In genomic region chr16:30473231-30474061, GRCh38 we compare ENCODE assay signal across 8 cellular contexts. TPM values are rescaled to one million over a fixed set of nuclear protein-coding genes. Genes with fewer than 3 reads are reported as not detected.
A peak's percentile ranks its signal among the peaks of the same experiment; 100 is the strongest.
DNase-seq lines count a peak whose midpoint lies in the region; ATAC-seq and TF ChIP-seq lines count a peak whose summit lies in the region.

No MANE protein-coding gene starts in this region.

- no peaks in the 10 kb centered on the region for H3K27me3 Mint-ChIP-seq in CD4-positive, alpha-beta T cell
- no peaks in the 10 kb centered on the region for H3K27me3 Mint-ChIP-seq in activated T-helper 17 cell treated with anti-CD3 and anti-CD28 coated beads, Interleukin-2, amount 50 U/mL, for 72 hours
- peaks cover 9% of the 10 kb centered on the region for H3K27me3 Mint-ChIP-seq in neural progenitor cell (ENCODE audit: insufficient read depth, low read depth)

- peak overlapping the region; percentile 10 for H2AFZ ChIP-seq in neural progenitor cell (replicated peaks)

- H3K4me1 ChIP-seq in neural progenitor cell: no peaks in the 10 kb centered on the region

- peak overlapping the region; percentile 90 for H3K27ac Mint-ChIP-seq in CD4-positive, alpha-beta T cell
- peak overlapping the region; percentile 99 for H3K27ac Mint-ChIP-seq in activated T-helper 17 cell treated with anti-CD3 and anti-CD28 coated beads, Interleukin-2, amount 50 U/mL, for 72 hours
- H3K27ac Mint-ChIP-seq in neural progenitor cell: no peak overlapping the region

- no peaks in the 10 kb centered on the region for H3K79me2 ChIP-seq in neural progenitor cell (ENCODE audit: low read depth)

- H4K20me1 ChIP-seq in neural progenitor cell (ENCODE audit: low read depth): no peaks in the 10 kb centered on the region

- no peaks in the 10 kb centered on the region for H3F3A ChIP-seq in neural progenitor cell (ENCODE audit: low read depth)

- no peaks in the 10 kb centered on the region for H3K9me3 Mint-ChIP-seq in CD4-positive, alpha-beta T cell
- no peaks in the 10 kb centered on the region for H3K9me3 Mint-ChIP-seq in activated T-helper 17 cell treated with anti-CD3 and anti-CD28 coated beads, Interleukin-2, amount 50 U/mL, for 72 hours
- no peaks in the 10 kb centered on the region for H3K9me3 Mint-ChIP-seq in neural progenitor cell

- no peak overlapping the region for H3K4me2 ChIP-seq in neural progenitor cell

- POLR2A ChIA-PET in CD4-positive, alpha-beta T cell (lab: Charles Lee): interaction anchor here (0.6 to 7.1 kb wide), 21 partner anchors 9 to 630 kb away, joined by 3 to 170 read pairs (median 7); partner anchors contain the start of genes DCTPP1, FBRS, SEPHS2 and ZNF689

- H3K27me3 ChIP-seq in CD4-positive, alpha-beta T cell (ENCODE audit: control insufficient read depth, insufficient read depth, low read length): no peaks in the 10 kb centered on the region
- H3K27me3 ChIP-seq in neural progenitor cell: no peaks in the 10 kb centered on the region

- H3K4me3 Mint-ChIP-seq in CD4-positive, alpha-beta T cell: peak overlapping the region; percentile 96
- peak overlapping the region; percentile 94 for H3K4me3 Mint-ChIP-seq in activated T-helper 17 cell treated with anti-CD3 and anti-CD28 coated beads, Interleukin-2, amount 50 U/mL, for 72 hours
- no peak overlapping the region for H3K4me3 Mint-ChIP-seq in neural progenitor cell

- no peak overlapping the region for H3K9ac ChIP-seq in neural progenitor cell

- H3K9me3 ChIP-seq in CD4-positive, alpha-beta T cell (ENCODE audit: control insufficient read depth, low read length): no peaks in the 10 kb centered on the region
- H3K9me3 ChIP-seq in neural progenitor cell (ENCODE audit: low read depth): no peaks in the 10 kb centered on the region

- intact Hi-C loops in CD4-positive, alpha-beta T cell (cut with DNase I, micrococcal nuclease): loop anchor here (2.0 to 5.0 kb wide), 4 partner anchors 15 to 41 kb away; partner anchors contain the start of gene DCTPP1 (in 1 of the 2)

- no peak for TF ChIP-seq POLR2A in NB4 (IDR thresholded peaks at IDR 0.05; ENCODE audit: extremely low read depth, insufficient read length)

- CTCF ChIA-PET in CD4-positive, alpha-beta T cell (lab: Charles Lee): interaction anchor here (0.9 to 3.4 kb wide), 4 partner anchors 14 to 64 kb away, joined by 3 to 22 read pairs (median 6); partner anchors contain the start of gene DCTPP1

- DNase-seq in CD4-positive, alpha-beta T cell: peak in 6 of 10 experiments; percentile 19 to 52 (median 30)
- peak; percentile 71 for DNase-seq in NB4 (ENCODE audit: low read depth)
- no peak for DNase-seq in neural progenitor cell (ENCODE audit: low spot score)
- no peak for DNase-seq in HCEC 1CT
- no peak for DNase-seq in COR-L47 (lab: John Stamatoyannopoulos, UW)
- DNase-seq in islet precursor cell: no peak
- no peak for DNase-seq in NCI-H1694 treated with DMSO at 0.1 percent for 48 hours (lab: John Stamatoyannopoulos, UW)

- no peaks in the 10 kb centered on the region for H3K36me3 ChIP-seq in neural progenitor cell

- H3K4me3 ChIP-seq in NB4 (ENCODE audit: low read depth, low read length) (peak overlapping the region; percentile 44), neural progenitor cell (no peak overlapping the region)

- ATAC-seq in CD4-positive, alpha-beta T cell (ENCODE audit: poor library complexity): no peak
- ATAC-seq in activated T-helper 17 cell treated with anti-CD3 and anti-CD28 coated beads, Interleukin-2, amount 50 U/mL, for 72 hours (replicated peaks): peak; percentile 50

- peaks cover 70% of the 10 kb centered on the region for H3K4me1 Mint-ChIP-seq in CD4-positive, alpha-beta T cell (ENCODE audit: low read depth)
- H3K4me1 Mint-ChIP-seq in activated T-helper 17 cell treated with anti-CD3 and anti-CD28 coated beads, Interleukin-2, amount 50 U/mL, for 72 hours: peaks cover 36% of the 10 kb centered on the region
- H3K4me1 Mint-ChIP-seq in neural progenitor cell: no peaks in the 10 kb centered on the region

- H3K36me3 Mint-ChIP-seq in CD4-positive, alpha-beta T cell (ENCODE audit: low read depth): peaks cover 55% of the 10 kb centered on the region
- peaks cover 71% of the 10 kb centered on the region for H3K36me3 Mint-ChIP-seq in activated T-helper 17 cell treated with anti-CD3 and anti-CD28 coated beads, Interleukin-2, amount 50 U/mL, for 72 hours (ENCODE audit: low read depth)
- no peaks in the 10 kb centered on the region for H3K36me3 Mint-ChIP-seq in neural progenitor cell

- H3K27ac ChIP-seq in CD4-positive, alpha-beta T cell (ENCODE audit: low read depth, low read length): peak overlapping the region; percentile 94
- no peak overlapping the region for H3K27ac ChIP-seq in neural progenitor cell

- no peak for TF ChIP-seq CTCF in CD4-positive, alpha-beta T cell (IDR thresholded peaks at IDR 0.05)
- TF ChIP-seq CTCF in NB4 (IDR thresholded peaks at IDR 0.05; ENCODE audit: low read depth, low read length) (no peak), neural progenitor cell (IDR thresholded peaks at IDR 0.05) (no peak)

RNA-seq across cellular contexts. Expression of gene ITGAL, which starts 0.9 kb away (rescaled TPM):
- total RNA-seq in CD4-positive, alpha-beta T cell: 100 to 1,000 TPM; 186 to 187 TPM
- 100 to 1,000 TPM; 319 to 344 TPM for total RNA-seq in activated T-helper 17 cell treated with anti-CD3 and anti-CD28 coated beads, Interleukin-2, amount 50 U/mL, for 72 hours
- not detected in 2 replicates for total RNA-seq in neural progenitor cell (ENCODE audit: low replicate concordance)

RNA-seq across cellular contexts. Expression of gene SEPHS2, which starts 27.8 kb away (rescaled TPM):
- total RNA-seq in CD4-positive, alpha-beta T cell: 10 to 100 TPM; 25.4 to 25.9 TPM
- total RNA-seq in activated T-helper 17 cell treated with anti-CD3 and anti-CD28 coated beads, Interleukin-2, amount 50 U/mL, for 72 hours: 10 to 100 TPM; 48.9 to 79.1 TPM
- total RNA-seq in neural progenitor cell (ENCODE audit: low replicate concordance): 9.0 and 13.9 TPM in 2 replicates

RNA-seq across cellular contexts. Expression of gene DCTPP1, which starts 43.6 kb away (rescaled TPM):
- 1 to 10 TPM; 5.4 to 6.5 TPM for total RNA-seq in CD4-positive, alpha-beta T cell
- 100 to 1,000 TPM in 1 of 2 donors, 10 to 100 TPM in 1; 60.9 to 173 TPM for total RNA-seq in activated T-helper 17 cell treated with anti-CD3 and anti-CD28 coated beads, Interleukin-2, amount 50 U/mL, for 72 hours
- 30.4 and 47.9 TPM in 2 replicates for total RNA-seq in neural progenitor cell (ENCODE audit: low replicate concordance)

RNA-seq across cellular contexts. Expression of gene ZNF768, which starts 52.9 kb away (rescaled TPM):
- 1 to 10 TPM; 3.9 to 4.1 TPM for total RNA-seq in CD4-positive, alpha-beta T cell
- total RNA-seq in activated T-helper 17 cell treated with anti-CD3 and anti-CD28 coated beads, Interleukin-2, amount 50 U/mL, for 72 hours: 1 to 10 TPM; 3.7 to 5.3 TPM
- 15.5 and 49.9 TPM in 2 replicates for total RNA-seq in neural progenitor cell (ENCODE audit: low replicate concordance)

Comparison
In these comparisons a context has a peak if more than half of its experiments do, and no peak if none do; other contexts are left out.
1. DNase-seq: peak in CD4-positive, alpha-beta T cell (6 of 10) and NB4 (single experiment); none in neural progenitor cell (single experiment), HCEC 1CT (single experiment), COR-L47 (single experiment), islet precursor cell (single experiment) and NCI-H1694 treated with DMSO at 0.1 percent for 48 hours (single experiment).
2. RNA of gene ITGAL, which starts 0.9 kb away (total RNA-seq): 319 to 344 TPM in activated T-helper 17 cell treated with anti-CD3 and anti-CD28 coated beads, Interleukin-2, amount 50 U/mL, for 72 hours and 186 to 187 TPM in CD4-positive, alpha-beta T cell; not detected in neural progenitor cell; every median in the first group is over 100 times any median in the second.